In the genomic region with DNA sequence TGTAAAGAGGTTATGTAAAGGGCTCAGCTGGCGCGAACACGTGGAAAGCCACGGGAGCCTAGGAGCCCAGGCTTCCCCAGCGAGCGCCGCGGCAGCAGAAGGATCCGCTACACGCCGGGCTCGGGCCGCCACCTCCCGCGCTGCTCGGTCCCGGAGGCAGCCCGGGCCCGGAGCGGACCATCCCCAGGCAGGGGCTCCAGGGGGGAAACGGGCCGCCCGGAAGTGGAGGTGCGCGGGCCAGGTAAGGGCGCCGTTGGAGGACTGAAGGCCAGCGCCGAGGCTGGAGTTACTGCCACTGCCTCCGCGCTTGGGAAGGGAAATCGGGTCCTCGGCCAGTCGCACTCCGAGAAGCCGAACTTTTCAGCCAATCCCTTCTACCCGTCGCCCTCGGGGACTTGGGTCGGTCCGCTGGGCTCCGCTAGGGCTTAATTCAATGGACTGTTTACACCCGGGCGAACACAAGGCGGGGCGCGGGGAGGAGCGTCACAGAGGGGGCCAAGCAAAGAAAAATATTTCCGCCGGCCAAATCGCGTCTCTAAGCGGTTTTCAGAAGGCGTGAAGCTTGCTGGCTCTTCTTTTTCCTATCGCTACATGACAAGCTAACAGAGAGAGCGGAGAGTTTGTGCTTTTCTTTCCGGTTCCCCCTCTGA, we compare ENCODE assay signal across 1 cellular context.
TF ChIP-seq lines count a peak whose summit lies in the region.

No MANE protein-coding gene starts in this region.

TF ChIP-seq in HEK293, 187 proteins besides CTCF, POLR2A, EP300 and RAD21 (continued from another document):
- no peak for TF ChIP-seq ZNF654 (tag by site-specific recombination; IDR thresholded peaks at IDR 0.05; ENCODE audit: low read depth)
- TF ChIP-seq ZNF175 (tag by site-specific recombination; IDR thresholded peaks at IDR 0.05): no peak
- no peak for TF ChIP-seq ZNF37A (tag by site-specific recombination; IDR thresholded peaks at IDR 0.05)
- TF ChIP-seq ZSCAN23 (tag by site-specific recombination; IDR thresholded peaks at IDR 0.05): 0 out of 2 replicates have a peak, but pooled peaks have one; percentile 28
- no peak for TF ChIP-seq ZNF211 (tag by site-specific recombination; IDR thresholded peaks at IDR 0.05; ENCODE audit: low read depth)
- no peak for TF ChIP-seq ZNF548 (tag by site-specific recombination; IDR thresholded peaks at IDR 0.05)
- TF ChIP-seq, protein P1, sequence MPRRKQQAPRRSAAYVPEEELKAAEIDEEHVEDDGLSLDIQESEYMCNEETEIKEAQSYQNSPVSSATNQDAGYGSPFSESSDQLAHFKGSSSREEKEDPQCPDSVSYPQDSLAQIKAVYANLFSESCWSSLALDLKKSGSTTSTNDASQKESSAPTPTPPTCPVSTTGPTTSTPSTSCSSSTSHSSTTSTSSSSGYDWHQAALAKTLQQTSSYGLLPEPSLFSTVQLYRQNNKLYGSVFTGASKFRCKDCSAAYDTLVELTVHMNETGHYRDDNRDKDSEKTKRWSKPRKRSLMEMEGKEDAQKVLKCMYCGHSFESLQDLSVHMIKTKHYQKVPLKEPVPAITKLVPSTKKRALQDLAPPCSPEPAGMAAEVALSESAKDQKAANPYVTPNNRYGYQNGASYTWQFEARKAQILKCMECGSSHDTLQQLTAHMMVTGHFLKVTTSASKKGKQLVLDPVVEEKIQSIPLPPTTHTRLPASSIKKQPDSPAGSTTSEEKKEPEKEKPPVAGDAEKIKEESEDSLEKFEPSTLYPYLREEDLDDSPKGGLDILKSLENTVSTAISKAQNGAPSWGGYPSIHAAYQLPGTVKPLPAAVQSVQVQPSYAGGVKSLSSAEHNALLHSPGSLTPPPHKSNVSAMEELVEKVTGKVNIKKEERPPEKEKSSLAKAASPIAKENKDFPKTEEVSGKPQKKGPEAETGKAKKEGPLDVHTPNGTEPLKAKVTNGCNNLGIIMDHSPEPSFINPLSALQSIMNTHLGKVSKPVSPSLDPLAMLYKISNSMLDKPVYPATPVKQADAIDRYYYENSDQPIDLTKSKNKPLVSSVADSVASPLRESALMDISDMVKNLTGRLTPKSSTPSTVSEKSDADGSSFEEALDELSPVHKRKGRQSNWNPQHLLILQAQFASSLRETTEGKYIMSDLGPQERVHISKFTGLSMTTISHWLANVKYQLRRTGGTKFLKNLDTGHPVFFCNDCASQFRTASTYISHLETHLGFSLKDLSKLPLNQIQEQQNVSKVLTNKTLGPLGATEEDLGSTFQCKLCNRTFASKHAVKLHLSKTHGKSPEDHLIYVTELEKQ (tag by site-specific recombination; IDR thresholded peaks at IDR 0.05; ENCODE audit: borderline replicate concordance): no peak
- peak; percentile 92 for TF ChIP-seq ZBTB17 (tag by site-specific recombination; IDR thresholded peaks at IDR 0.05)
- TF ChIP-seq KLF7 (tag by site-specific recombination; IDR thresholded peaks at IDR 0.05; ENCODE audit: borderline replicate concordance): no peak
- 0 out of 2 replicates have a peak, but pooled peaks have one; percentile 13 for TF ChIP-seq ZNF777 (tag by site-specific recombination; IDR thresholded peaks at IDR 0.05; ENCODE audit: borderline replicate concordance)
- TF ChIP-seq, protein P2, sequence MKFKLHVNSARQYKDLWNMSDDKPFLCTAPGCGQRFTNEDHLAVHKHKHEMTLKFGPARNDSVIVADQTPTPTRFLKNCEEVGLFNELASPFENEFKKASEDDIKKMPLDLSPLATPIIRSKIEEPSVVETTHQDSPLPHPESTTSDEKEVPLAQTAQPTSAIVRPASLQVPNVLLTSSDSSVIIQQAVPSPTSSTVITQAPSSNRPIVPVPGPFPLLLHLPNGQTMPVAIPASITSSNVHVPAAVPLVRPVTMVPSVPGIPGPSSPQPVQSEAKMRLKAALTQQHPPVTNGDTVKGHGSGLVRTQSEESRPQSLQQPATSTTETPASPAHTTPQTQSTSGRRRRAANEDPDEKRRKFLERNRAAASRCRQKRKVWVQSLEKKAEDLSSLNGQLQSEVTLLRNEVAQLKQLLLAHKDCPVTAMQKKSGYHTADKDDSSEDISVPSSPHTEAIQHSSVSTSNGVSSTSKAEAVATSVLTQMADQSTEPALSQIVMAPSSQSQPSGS (tag by site-specific recombination; IDR thresholded peaks at IDR 0.05; ENCODE audit: low read depth): no peak
- peak; percentile 47; the same call in 1 of the 2 replicates for TF ChIP-seq ZFP37 (tag by site-specific recombination; IDR thresholded peaks at IDR 0.05)
- peak; percentile 73 for TF ChIP-seq ZEB2 (tag by site-specific recombination; IDR thresholded peaks at IDR 0.05)
- no peak for TF ChIP-seq HOXD13 (CRISPR knock-in tag; IDR thresholded peaks at IDR 0.05; ENCODE audit: borderline replicate concordance)
- TF ChIP-seq ZFP69B (tag by site-specific recombination; IDR thresholded peaks at IDR 0.05): no peak
- no peak for TF ChIP-seq ZNF146 (tag by site-specific recombination; IDR thresholded peaks at IDR 0.05)
- TF ChIP-seq ZNF10 (tag by site-specific recombination; IDR thresholded peaks at IDR 0.05): no peak
- peak; percentile 17; the same call in 1 of the 2 replicates for TF ChIP-seq ZNF600 (tag by site-specific recombination; IDR thresholded peaks at IDR 0.05)
- TF ChIP-seq, protein P3, sequence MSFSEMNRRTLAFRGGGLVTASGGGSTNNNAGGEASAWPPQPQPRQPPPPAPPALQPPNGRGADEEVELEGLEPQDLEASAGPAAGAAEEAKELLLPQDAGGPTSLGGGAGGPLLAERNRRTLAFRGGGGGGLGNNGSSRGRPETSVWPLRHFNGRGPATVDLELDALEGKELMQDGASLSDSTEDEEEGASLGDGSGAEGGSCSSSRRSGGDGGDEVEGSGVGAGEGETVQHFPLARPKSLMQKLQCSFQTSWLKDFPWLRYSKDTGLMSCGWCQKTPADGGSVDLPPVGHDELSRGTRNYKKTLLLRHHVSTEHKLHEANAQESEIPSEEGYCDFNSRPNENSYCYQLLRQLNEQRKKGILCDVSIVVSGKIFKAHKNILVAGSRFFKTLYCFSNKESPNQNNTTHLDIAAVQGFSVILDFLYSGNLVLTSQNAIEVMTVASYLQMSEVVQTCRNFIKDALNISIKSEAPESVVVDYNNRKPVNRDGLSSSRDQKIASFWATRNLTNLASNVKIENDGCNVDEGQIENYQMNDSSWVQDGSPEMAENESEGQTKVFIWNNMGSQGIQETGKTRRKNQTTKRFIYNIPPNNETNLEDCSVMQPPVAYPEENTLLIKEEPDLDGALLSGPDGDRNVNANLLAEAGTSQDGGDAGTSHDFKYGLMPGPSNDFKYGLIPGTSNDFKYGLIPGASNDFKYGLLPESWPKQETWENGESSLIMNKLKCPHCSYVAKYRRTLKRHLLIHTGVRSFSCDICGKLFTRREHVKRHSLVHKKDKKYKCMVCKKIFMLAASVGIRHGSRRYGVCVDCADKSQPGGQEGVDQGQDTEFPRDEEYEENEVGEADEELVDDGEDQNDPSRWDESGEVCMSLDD (tag by site-specific recombination; IDR thresholded peaks at IDR 0.05): no peak
- TF ChIP-seq, protein P4, sequence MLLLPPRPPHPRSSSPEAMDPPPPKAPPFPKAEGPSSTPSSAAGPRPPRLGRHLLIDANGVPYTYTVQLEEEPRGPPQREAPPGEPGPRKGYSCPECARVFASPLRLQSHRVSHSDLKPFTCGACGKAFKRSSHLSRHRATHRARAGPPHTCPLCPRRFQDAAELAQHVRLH (tag by site-specific recombination; IDR thresholded peaks at IDR 0.05): no peak
- TF ChIP-seq ZNF571 (tag by site-specific recombination; IDR thresholded peaks at IDR 0.05): no peak
- no peak for TF ChIP-seq ZNF302 (tag by site-specific recombination; IDR thresholded peaks at IDR 0.05; ENCODE audit: low read depth)
- peak; percentile 77; the same call in 1 of the 2 replicates for TF ChIP-seq ZNF76 (tag by site-specific recombination; IDR thresholded peaks at IDR 0.05; ENCODE audit: borderline replicate concordance, low read depth)
